Comparison of ENCODE assay signal across 2 cellular contexts in genomic region chr19:1085053-1085658, GRCh38.
TF ChIP-seq lines count a peak whose summit lies in the region.

No MANE protein-coding gene starts in this region.

TF ChIP-seq in SK-N-SH treated with all-trans-retinoic acid at 6 μM for 48 hours, 23 proteins besides CTCF, POLR2A, EP300 and RAD21:
- TF ChIP-seq TOX (CRISPR knock-in tag; IDR thresholded peaks at IDR 0.05; ENCODE audit: borderline replicate concordance) (0 out of 2 replicates have a peak, but pooled peaks have one; percentile 12), ZNF70 (CRISPR knock-in tag; IDR thresholded peaks at IDR 0.05) (no peak), ZFP3 (CRISPR knock-in tag; IDR thresholded peaks at IDR 0.05) (no peak)
TF ChIP-seq in SK-N-SH treated with all-trans-retinoic acid at 6 μM for 48 hours: peak in this region for 1.

TF ChIP-seq in SK-N-SH, 30 proteins besides CTCF, POLR2A, EP300 and RAD21:
- no peak for TF ChIP-seq FOXJ3 (CRISPR knock-in tag; IDR thresholded peaks at IDR 0.05)
- no peak for TF ChIP-seq TAF1 (IDR thresholded peaks at IDR 0.05; ENCODE audit: borderline replicate concordance, low read depth, low read length)
- TF ChIP-seq YY1 (IDR thresholded peaks at IDR 0.05; ENCODE audit: low read depth) = no peak
- no peak for TF ChIP-seq EZH2phosphoT487 (IDR thresholded peaks at IDR 0.05; ENCODE audit: borderline replicate concordance, low read depth)
- no peak; the same call in 1 of the 2 replicates for TF ChIP-seq POLR2AphosphoS5 (IDR thresholded peaks at IDR 0.05; ENCODE audit: low read depth, low read length)
- no peak for TF ChIP-seq FOXM1 (IDR thresholded peaks at IDR 0.05; ENCODE audit: low read depth)
- no peak for TF ChIP-seq FOSL2 (IDR thresholded peaks at IDR 0.05; ENCODE audit: borderline replicate concordance, low read depth)
- TF ChIP-seq JUND (IDR thresholded peaks at IDR 0.05) = no peak
- TF ChIP-seq MEF2A (IDR thresholded peaks at IDR 0.05; ENCODE audit: borderline replicate concordance, low read depth) = no peak
- TF ChIP-seq GABPA (IDR thresholded peaks at IDR 0.05; ENCODE audit: low read depth) = no peak
